8 cellular contexts compared by ENCODE assay signal in the genomic region with DNA sequence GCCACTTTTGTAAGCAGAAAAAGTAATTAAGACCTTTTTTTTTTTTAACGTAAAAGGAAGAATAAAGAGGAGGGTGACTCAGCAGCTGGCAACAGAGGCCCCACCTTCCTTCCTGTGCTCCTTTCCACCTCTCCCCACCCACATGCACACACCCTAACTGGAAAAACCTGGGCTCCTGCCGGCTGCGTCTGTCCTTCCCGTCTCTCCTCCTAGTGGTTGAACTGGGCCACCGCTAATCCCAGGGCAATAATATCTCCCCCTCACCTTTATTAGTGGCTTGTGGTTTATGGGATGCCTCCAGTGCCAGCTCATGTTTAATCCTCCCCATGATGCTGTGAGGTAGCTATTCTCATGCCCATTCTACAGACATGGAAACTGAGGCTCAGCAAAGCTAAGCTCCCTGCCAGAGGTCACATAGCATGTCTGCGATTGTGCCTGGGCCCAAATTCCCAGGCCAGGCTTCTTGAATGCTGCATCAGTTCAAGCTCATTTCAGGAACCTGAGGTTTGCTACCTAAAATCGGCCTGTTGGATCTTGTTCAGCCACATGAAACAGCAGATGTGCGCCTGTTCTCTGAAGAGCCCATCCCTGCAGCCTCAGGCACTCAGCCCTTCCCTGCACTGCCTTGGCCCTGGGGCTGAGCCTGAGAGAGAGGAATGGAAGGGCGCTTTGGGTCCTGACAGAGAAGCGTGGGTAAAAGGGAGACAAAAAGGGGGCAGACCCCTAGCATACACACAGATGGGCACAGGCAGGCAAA.
DNase-seq lines count a peak whose midpoint lies in the region; ATAC-seq and TF ChIP-seq lines count a peak whose summit lies in the region.

No MANE protein-coding gene starts in this region.

- H3K36me3 ChIP-seq in BJ (ENCODE audit: control insufficient read depth, insufficient read depth, low read length) = no peaks in the 10 kb centered on the region

- H3K4me3 Mint-ChIP-seq in activated CD4-positive, alpha-beta T cell treated with anti-CD3 and anti-CD28 coated beads, Interleukin-2, amount 10 ng/mL, durations not matched to agents 24 days and 14 days = peak overlapping the region; percentile 18

- CTCF ChIA-PET in BJ (lab: Yijun Ruan, JAX) = interaction anchor here (0.6 to 9.7 kb wide), 13 partner anchors 37 to 179 kb away, joined by 3 to 93 read pairs (median 11); no protein-coding TSS in a partner anchor

- H3K27me3 Mint-ChIP-seq in activated CD4-positive, alpha-beta T cell treated with anti-CD3 and anti-CD28 coated beads, Interleukin-2, amount 10 ng/mL, durations not matched to agents 24 days and 14 days = peaks cover 4% of the 10 kb centered on the region

- intact Hi-C loops in activated CD4-positive, alpha-beta T cell treated with anti-CD3 and anti-CD28 coated beads, Interleukin-2, amount 10 ng/mL, durations not matched to agents 24 days and 14 days (cut with micrococcal nuclease) = no loop called here

- no peaks in the 10 kb centered on the region for H3K27me3 ChIP-seq in BJ (ENCODE audit: control insufficient read depth, insufficient read depth, low read length)

- TF ChIP-seq CTCF in BJ (IDR thresholded peaks at IDR 0.05; ENCODE audit: insufficient read depth, low read depth, low read length) (peak; percentile 40), HFF-Myc (IDR thresholded peaks at IDR 0.05; ENCODE audit: low read depth, low read length, missing control alignments) (peak; percentile 64)

- no peaks in the 10 kb centered on the region for H3K9me3 Mint-ChIP-seq in activated CD4-positive, alpha-beta T cell treated with anti-CD3 and anti-CD28 coated beads, Interleukin-2, amount 10 ng/mL, durations not matched to agents 24 days and 14 days

- no peak for DNase-seq in BJ (ENCODE audit: low read depth)
- DNase-seq in HFF-Myc (ENCODE audit: extremely low read depth, low read depth) = no peak
- DNase-seq in activated CD4-positive, alpha-beta T cell treated with anti-CD3 and anti-CD28 coated beads, Interleukin-2, amount 10 ng/mL, durations not matched to agents 24 days and 14 days = no peak
- peak; percentile 96 for DNase-seq in islet precursor cell
- DNase-seq in OCI-M1 (lab: John Stamatoyannopoulos, UW) = no peak
- DNase-seq in NK-92 (lab: John Stamatoyannopoulos, UW; ENCODE audit: unreplicated experiment) = no peak
- no peak for DNase-seq in ecto neural progenitor cell (ENCODE audit: low spot score)

- H3K4me1 Mint-ChIP-seq in activated CD4-positive, alpha-beta T cell treated with anti-CD3 and anti-CD28 coated beads, Interleukin-2, amount 10 ng/mL, durations not matched to agents 24 days and 14 days = peaks cover 25% of the 10 kb centered on the region

- H3K36me3 Mint-ChIP-seq in activated CD4-positive, alpha-beta T cell treated with anti-CD3 and anti-CD28 coated beads, Interleukin-2, amount 10 ng/mL, durations not matched to agents 24 days and 14 days (ENCODE audit: low read depth) = no peaks in the 10 kb centered on the region

- H3K4me3 ChIP-seq in BJ (ENCODE audit: low read depth, low read length) (no peak overlapping the region), HFF-Myc (replicated peaks; ENCODE audit: low read depth, low read length) (no peak overlapping the region)

- H3K27ac Mint-ChIP-seq in activated CD4-positive, alpha-beta T cell treated with anti-CD3 and anti-CD28 coated beads, Interleukin-2, amount 10 ng/mL, durations not matched to agents 24 days and 14 days = peak overlapping the region; percentile 55

- no peak for ATAC-seq in HG03095 (IDR thresholded peaks at IDR 0.05; ENCODE audit: unreplicated experiment)

- POLR2A ChIA-PET in BJ (lab: Charles Lee) = no interaction called here
